In genomic region chr2:54176577-54176976, GRCh38 we compare ENCODE assay signal across 9 cellular contexts.
DNase-seq lines count a peak whose midpoint lies in the region; ATAC-seq, FAIRE-seq and TF ChIP-seq lines count a peak whose summit lies in the region.
"Had no signal": no experiment of that assay in that cellular context is flagged by ENCODE, and none has a peak within 500 bp of the region (broad histone marks: within the 10 kb centered on the region; RNA-seq: fewer than 3 reads in every experiment).

No MANE protein-coding gene starts in this region.

- intact Hi-C loops in K562 (cut with micrococcal nuclease) = loop anchor here (2.0 kb wide), 1 partner anchor 326 kb away; no protein-coding TSS in a partner anchor

- TF ChIP-seq CTCF in NB4 (IDR thresholded peaks at IDR 0.05; ENCODE audit: low read depth, low read length) = peak; percentile 18
- peak in 2 of 3 experiments; percentile 20 to 21; a peak in 2 of 6 replicates for TF ChIP-seq CTCF in K562 (IDR thresholded peaks at IDR 0.05 in 2 of 3, conservative IDR thresholded peaks at IDR 0.05 in 1 of 3; ENCODE audit: insufficient read depth in 2 of 3, low read depth in 1 of 3, low read length in 3 of 3)
- peak; percentile 52 for TF ChIP-seq CTCF in kidney epithelial cell (IDR thresholded peaks at IDR 0.05; ENCODE audit: insufficient read depth, low read length, poor library complexity, severe bottlenecking)

- peak; percentile 48; the same call in 2 of the 3 replicates for ATAC-seq in K562
- ATAC-seq in HG02798 (IDR thresholded peaks at IDR 0.05; ENCODE audit: poor library complexity, unreplicated experiment) = no peak
- ATAC-seq in GM19452 (IDR thresholded peaks at IDR 0.05; ENCODE audit: unreplicated experiment) = no peak
- no peak for ATAC-seq in GM19395 (IDR thresholded peaks at IDR 0.05; ENCODE audit: unreplicated experiment)

- DNase-seq in GM04503 (ENCODE audit: low read depth) (peak; percentile 16), NB4 (ENCODE audit: low read depth) (peak; percentile 40), K562 (ENCODE audit: extremely low read depth in 1 of 4, low spot score in 3 of 4) (peak in 2 of 4 experiments; percentile 14 to 18), kidney epithelial cell (ENCODE audit: low read depth) (no peak), middle frontal gyrus (ENCODE audit: extremely low spot score, low spot score) (no peak)
- DNase-seq: activated B cell treated with CpG ODN at 0.5 μM for 24 hours had no signal

- 0% methylated on average over 2 of the region's 2 CpGs for WGBS in K562 (ENCODE audit: insufficient coverage, low coverage, missing lambda C conversion rate)

- H3K79me2 ChIP-seq in K562 (ENCODE audit: control insufficient read depth, insufficient read depth, low read length) = no peaks in the 10 kb centered on the region

- no peak overlapping the region for H3K27ac ChIP-seq in K562 (ENCODE audit: extremely low read depth, low read depth, low read length)

- no peaks in the 10 kb centered on the region for H3K9me1 ChIP-seq in K562 (ENCODE audit: control insufficient read depth, insufficient read depth, low read length)

- H3K36me3 ChIP-seq in K562 (ENCODE audit: control insufficient read depth, insufficient read depth, low read length) = no peaks in the 10 kb centered on the region
- no peaks in the 10 kb centered on the region for H3K36me3 ChIP-seq in kidney epithelial cell (ENCODE audit: control insufficient read depth, insufficient read depth, low read length)

- no peak for TF ChIP-seq EP300 in K562 (IDR thresholded peaks at IDR 0.05; ENCODE audit: low read length)

- POLR2A ChIA-PET in K562 (lab: Yijun Ruan, JAX) = interaction anchor here (1.3 kb wide), 1 partner anchor 9 kb away, joined by 3 read pairs; no protein-coding TSS in a partner anchor

- H3K9me3 ChIP-seq in K562 (replicated peaks; ENCODE audit: control insufficient read depth, insufficient read depth, low read depth, low read length) = no peaks in the 10 kb centered on the region

- H3K9ac ChIP-seq in K562 (ENCODE audit: insufficient read depth in 1 of 2, low read depth in 2 of 2, low read length in 2 of 2) = no peak overlapping the region

- CTCF ChIA-PET in K562 (lab: Yijun Ruan, JAX; ENCODE audit: low intra/inter-chr PET ratio) = no interaction called here

- TF ChIP-seq RAD21 in K562 (CRISPR knock-in tag; conservative IDR thresholded peaks at IDR 0.05 in 1 of 2, IDR thresholded peaks at IDR 0.05 in 1 of 2) = peak; percentile 25 to 55; a peak in 3 of 4 replicates

- no peaks in the 10 kb centered on the region for H3K4me1 ChIP-seq in K562 (replicated peaks in 1 of 2; ENCODE audit: control insufficient read depth in 2 of 2, insufficient read depth in 2 of 2, low read length in 2 of 2)

- no peaks in the 10 kb centered on the region for H4K20me1 ChIP-seq in K562 (replicated peaks; ENCODE audit: control insufficient read depth, insufficient read depth, low read length)

- H3K27me3 ChIP-seq in K562 (ENCODE audit: control insufficient read depth in 2 of 2, insufficient read depth in 2 of 2, low read length in 2 of 2) (no peaks in the 10 kb centered on the region), kidney epithelial cell (ENCODE audit: control insufficient read depth, insufficient read depth, low read length) (no peaks in the 10 kb centered on the region)

- TF ChIP-seq POLR2A in NB4 (IDR thresholded peaks at IDR 0.05; ENCODE audit: extremely low read depth, insufficient read length) (no peak), K562 (conservative IDR thresholded peaks at IDR 0.05) (no peak)

- in situ Hi-C loops in K562 (cut with MboI) = no loop called here

- peak; percentile 37 for FAIRE-seq in K562 (lab: Jason Lieb, UNC)

- H2AFZ ChIP-seq in K562 (ENCODE audit: low read depth, low read length) = no peak overlapping the region

- no peak overlapping the region for H3K4me3 ChIP-seq in NB4 (ENCODE audit: low read depth, low read length)
- H3K4me3 ChIP-seq in K562 = no peak overlapping the region
- H3K4me3 ChIP-seq in kidney epithelial cell (ENCODE audit: low read depth, low read length) = no peak overlapping the region

- no peak overlapping the region for H3K4me2 ChIP-seq in K562 (ENCODE audit: insufficient read depth, low read length)

- no TSS peak for BruUV-seq in K562 (replicated peaks; lab: Mats Ljungman, UMichigan)

TF ChIP-seq in K562, 482 proteins besides CTCF, POLR2A, EP300 and RAD21:
- TF ChIP-seq USF2 (CRISPR knock-in tag; IDR thresholded peaks at IDR 0.05) (no peak), PHTF2 (CRISPR knock-in tag; IDR thresholded peaks at IDR 0.05) (no peak), TBP (optimal IDR thresholded peaks at IDR 0.05; ENCODE audit: low read depth, low read length) (no peak), ZNF584 (CRISPR knock-in tag; IDR thresholded peaks at IDR 0.05; ENCODE audit: low read depth) (no peak), MCM5 (IDR thresholded peaks at IDR 0.05; ENCODE audit: low read depth) (no peak), SIX5 (IDR thresholded peaks at IDR 0.05; ENCODE audit: borderline replicate concordance in 1 of 2, insufficient read depth in 1 of 2, low read depth in 1 of 2, low read length in 2 of 2) (no peak), SMC3 (conservative IDR thresholded peaks at IDR 0.05; ENCODE audit: insufficient read depth, low read depth, low read length) (no peak)

Comparison
In these comparisons a context has a peak if more than half of its experiments do, and no peak if none do; other contexts are left out.
1. DNase-seq: peak in GM04503 (single experiment) and NB4 (single experiment); none in kidney epithelial cell (single experiment) and middle frontal gyrus (single experiment).
2. Peak in every context shown above with its lines, with median percentiles within 50 percentile points of each other: CTCF ChIP-seq.